In the genomic region with DNA sequence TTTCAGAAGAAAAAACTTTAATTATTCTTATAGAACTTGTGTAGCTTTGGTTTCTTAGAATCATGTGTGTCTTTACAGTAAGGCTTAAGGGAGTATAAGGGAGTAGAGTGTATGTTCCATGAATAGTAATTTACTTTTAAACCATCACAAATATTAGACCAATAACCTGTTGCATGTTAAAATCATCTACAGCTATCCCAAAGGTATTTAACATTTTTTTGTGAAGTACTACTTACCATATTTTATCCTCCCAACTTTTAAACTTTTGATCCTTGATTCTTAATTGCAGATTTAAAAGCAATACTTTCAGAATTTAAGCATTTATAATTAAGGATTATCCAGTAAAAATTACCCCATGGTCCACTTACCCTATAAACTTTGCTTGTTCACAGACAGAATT, we compare ENCODE assay signal across 18 cellular contexts. TPM values are rescaled to one million over a fixed set of nuclear protein-coding genes. Genes with fewer than 3 reads are reported as not detected.
DNase-seq lines count a peak whose midpoint lies in the region; ATAC-seq and TF ChIP-seq lines count a peak whose summit lies in the region.
"Had no signal": no experiment of that assay in that cellular context is flagged by ENCODE, and none has a peak within 500 bp of the region (broad histone marks: within the 10 kb centered on the region; RNA-seq: fewer than 3 reads in every experiment).

No MANE protein-coding gene starts in this region.

- H3K4me3 Mint-ChIP-seq in MCF 10A (ENCODE audit: unreplicated experiment) (peak overlapping the region; percentile 41), neural crest cell (peak overlapping the region; percentile 96)
- no peak overlapping the region for H3K4me3 Mint-ChIP-seq in naive thymus-derived CD4-positive, alpha-beta T cell
- H3K4me3 Mint-ChIP-seq: CD8-positive, alpha-beta memory T cell had no signal

- H3K36me3 Mint-ChIP-seq in MCF 10A (ENCODE audit: insufficient read depth, unreplicated experiment) (peaks cover 28% of the 10 kb centered on the region), neural crest cell (ENCODE audit: low read depth) (peaks cover 3% of the 10 kb centered on the region)
- no peaks in the 10 kb centered on the region for H3K36me3 Mint-ChIP-seq in naive thymus-derived CD4-positive, alpha-beta T cell
- H3K36me3 Mint-ChIP-seq: CD8-positive, alpha-beta memory T cell had no signal

- TF ChIP-seq EP300 in transverse colon (IDR thresholded peaks at IDR 0.05; ENCODE audit: low read depth), result no peak

- peaks cover 9% of the 10 kb centered on the region for H4K20me1 ChIP-seq in hepatocyte (ENCODE audit: insufficient read depth, poor library complexity, severe bottlenecking)

- TF ChIP-seq CTCF in MCF 10A (IDR thresholded peaks at IDR 0.05; ENCODE audit: unreplicated experiment), result no peak
- TF ChIP-seq CTCF in breast epithelium (IDR thresholded peaks at IDR 0.05), result no peak
- TF ChIP-seq CTCF in hepatocyte (IDR thresholded peaks at IDR 0.05; ENCODE audit: poor library complexity), result no peak
- no peak for TF ChIP-seq CTCF in neural crest cell (conservative IDR thresholded peaks at IDR 0.05)
- TF ChIP-seq CTCF in transverse colon (IDR thresholded peaks at IDR 0.05), result no peak

- H3K4me1 Mint-ChIP-seq in MCF 10A (ENCODE audit: insufficient read depth, unreplicated experiment) (peaks cover 50% of the 10 kb centered on the region), neural crest cell (peaks cover 96% of the 10 kb centered on the region)
- peaks cover 8 to 14% (median 9%) of the 10 kb centered on the region in 7 donors for H3K4me1 Mint-ChIP-seq in naive thymus-derived CD4-positive, alpha-beta T cell

- H3K9me3 ChIP-seq in breast epithelium, result no peaks in the 10 kb centered on the region
- H3K9me3 ChIP-seq in hepatocyte (ENCODE audit: low read depth), result no peaks in the 10 kb centered on the region
- H3K9me3 ChIP-seq in transverse colon, result no peaks in the 10 kb centered on the region
- no peaks in the 10 kb centered on the region for H3K9me3 ChIP-seq in naive thymus-derived CD4-positive, alpha-beta T cell (ENCODE audit: control insufficient read depth in 2 of 3, low read length in 3 of 3)
- H3K9me3 ChIP-seq: BLaER1, Caco-2 had no signal

- TF ChIP-seq POLR2A in breast epithelium (IDR thresholded peaks at IDR 0.05) (no peak), transverse colon (IDR thresholded peaks at IDR 0.05) (no peak)

- H3K79me2 ChIP-seq in hepatocyte, result peaks cover 56% of the 10 kb centered on the region

- DNase-seq in MCF 10A (ENCODE audit: unreplicated experiment) (no peak), breast epithelium (ENCODE audit: low spot score in 2 of 2) (no peak), hepatocyte (ENCODE audit: low spot score) (no peak), neural crest cell (ENCODE audit: low read depth, low spot score) (no peak), transverse colon (no peak), NCI-H1092 (lab: John Stamatoyannopoulos, UW) (no peak)
- no peak for DNase-seq in naive thymus-derived CD4-positive, alpha-beta T cell
- DNase-seq: AML-193; Caco-2; CD8-positive, alpha-beta memory T cell; DND-41; GDM1; GM23248; H7 had no signal

- H3K4me3 ChIP-seq in breast epithelium, result no peak overlapping the region
- no peak overlapping the region for H3K4me3 ChIP-seq in hepatocyte
- no peak overlapping the region for H3K4me3 ChIP-seq in transverse colon
- H3K4me3 ChIP-seq in naive thymus-derived CD4-positive, alpha-beta T cell (ENCODE audit: low read length), result no peak overlapping the region
- H3K4me3 ChIP-seq: BLaER1, GM23248 had no signal

- H3K27ac ChIP-seq in breast epithelium (no peak overlapping the region), hepatocyte (no peak overlapping the region), transverse colon (no peak overlapping the region)
- H3K27ac ChIP-seq in naive thymus-derived CD4-positive, alpha-beta T cell (ENCODE audit: low read depth, low read length), result no peak overlapping the region
- H3K27ac ChIP-seq: 22Rv1, BLaER1, GM23248 had no signal

- BruUV-seq in MCF 10A (replicated peaks; lab: Mats Ljungman, UMichigan), result no TSS peak

- no peak overlapping the region for H3K27ac Mint-ChIP-seq in MCF 10A (ENCODE audit: low read depth, unreplicated experiment)
- peak overlapping the region; percentile 51 for H3K27ac Mint-ChIP-seq in neural crest cell (ENCODE audit: unreplicated experiment)
- H3K27ac Mint-ChIP-seq in naive thymus-derived CD4-positive, alpha-beta T cell, result no peak overlapping the region
- H3K27ac Mint-ChIP-seq: CD8-positive, alpha-beta memory T cell had no signal

- CTCF ChIA-PET in MCF 10A (lab: Yijun Ruan, JAX), result interaction anchor here (1.2 to 1.5 kb wide), 3 partner anchors 13 to 287 kb away, joined by 3 to 7 read pairs (median 3); no protein-coding TSS in a partner anchor
- CTCF ChIA-PET in naive thymus-derived CD4-positive, alpha-beta T cell (lab: Charles Lee), result interaction anchor here (0.7 kb wide), 1 partner anchor 123 kb away, joined by 3 read pairs; no protein-coding TSS in a partner anchor

- H3K27me3 Mint-ChIP-seq in MCF 10A (ENCODE audit: insufficient read depth, unreplicated experiment) (no peaks in the 10 kb centered on the region), neural crest cell (ENCODE audit: low read depth) (no peaks in the 10 kb centered on the region)
- H3K27me3 Mint-ChIP-seq in naive thymus-derived CD4-positive, alpha-beta T cell, result peaks cover 65 to 88% (median 71%) of the 10 kb centered on the region in 5 donors

- H2AFZ ChIP-seq in hepatocyte, result no peak overlapping the region
- H2AFZ ChIP-seq: GM23248 had no signal

- H3K27me3 ChIP-seq in breast epithelium (peaks cover 0 to 12% of the 10 kb centered on the region in 2 donors), hepatocyte (peaks cover 32% of the 10 kb centered on the region), transverse colon (peaks cover 65% of the 10 kb centered on the region)
- H3K27me3 ChIP-seq in naive thymus-derived CD4-positive, alpha-beta T cell (ENCODE audit: control insufficient read depth in 2 of 2, insufficient read depth in 2 of 2, low read length in 2 of 2), result peaks cover 0 to 3% of the 10 kb centered on the region in 2 donors

- POLR2A ChIA-PET in MCF 10A (lab: Yijun Ruan, JAX), result interaction anchor here (0.7 to 7.6 kb wide), 10 partner anchors 10 to 460 kb away, joined by 3 to 135 read pairs (median 4); no protein-coding TSS in a partner anchor
- POLR2A ChIA-PET in naive thymus-derived CD4-positive, alpha-beta T cell (lab: Charles Lee), result no interaction called here

- ATAC-seq in naive thymus-derived CD4-positive, alpha-beta T cell, result no peak
- ATAC-seq in HG03039 (IDR thresholded peaks at IDR 0.05; ENCODE audit: unreplicated experiment), result no peak
- ATAC-seq: HepG2 had no signal

- H3K4me2 ChIP-seq in hepatocyte, result peak overlapping the region; percentile 80
- H3K4me2 ChIP-seq: BLaER1 had no signal

- H3K9me3 Mint-ChIP-seq in MCF 10A (ENCODE audit: unreplicated experiment) (no peaks in the 10 kb centered on the region), neural crest cell (no peaks in the 10 kb centered on the region)
- H3K9me3 Mint-ChIP-seq in naive thymus-derived CD4-positive, alpha-beta T cell, result peaks cover 0 to 2% (median 0%) of the 10 kb centered on the region in 11 donors

- H3K36me3 ChIP-seq in breast epithelium, result no peaks in the 10 kb centered on the region
- no peaks in the 10 kb centered on the region for H3K36me3 ChIP-seq in hepatocyte (replicated peaks; ENCODE audit: insufficient read depth, low read depth)
- no peaks in the 10 kb centered on the region for H3K36me3 ChIP-seq in transverse colon
- H3K36me3 ChIP-seq in naive thymus-derived CD4-positive, alpha-beta T cell (ENCODE audit: control insufficient read depth in 2 of 3, insufficient read depth in 3 of 3, low read length in 3 of 3), result no peaks in the 10 kb centered on the region
- H3K36me3 ChIP-seq: BLaER1 had no signal

- H3K9me2 ChIP-seq in hepatocyte (replicated peaks; ENCODE audit: insufficient read depth), result no peaks in the 10 kb centered on the region

- in situ Hi-C loops in transverse colon (cut with MboI; ENCODE audit: low pct_ligation_motif_present in 1 of 4, low pct_unique_long_range_greater_than_20kb in 1 of 4, low sequenced_read_pairs in 3 of 4), result loop anchor here in 1 of 4 donors (25.0 kb wide), 3 partner anchors 244 to 606 kb away; no protein-coding TSS in a partner anchor

- H3K4me1 ChIP-seq in breast epithelium, result peaks cover 0 to 6% of the 10 kb centered on the region in 2 donors
- H3K4me1 ChIP-seq in hepatocyte (ENCODE audit: insufficient read depth), result peaks cover 37% of the 10 kb centered on the region
- H3K4me1 ChIP-seq in transverse colon, result peaks cover 4 to 34% (median 12%) of the 10 kb centered on the region in 4 donors
- H3K4me1 ChIP-seq in naive thymus-derived CD4-positive, alpha-beta T cell (ENCODE audit: control insufficient read depth in 2 of 2, insufficient read depth in 2 of 2, low read length in 2 of 2), result no peaks in the 10 kb centered on the region
- H3K4me1 ChIP-seq: Caco-2 had no signal

- intact Hi-C loops in MCF 10A (cut with micrococcal nuclease), result loop anchor here (5.0 to 10.0 kb wide), 2 partner anchors 461 to 604 kb away; no protein-coding TSS in a partner anchor
- intact Hi-C loops in breast epithelium (cut with DNase I; ENCODE audit: low total_unique reads), result no loop called here
- intact Hi-C loops in transverse colon (cut with DNase I; ENCODE audit: low total_unique reads), result loop anchor here (10.0 kb wide), 1 partner anchor 256 kb away; no protein-coding TSS in a partner anchor
- intact Hi-C loops in naive thymus-derived CD4-positive, alpha-beta T cell (cut with micrococcal nuclease), result no loop called here

RNA-seq across cellular contexts. Expression of a gene that starts 6.0 kb away (rescaled TPM):
- total RNA-seq in MCF 10A (2022) (23.1 and 27.6 TPM in 2 replicates), breast epithelium (10 to 100 TPM; 10.2 to 29.9 (median 22.6) TPM), hepatocyte (3.6 and 5.5 TPM in 2 replicates), neural crest cell (136 and 141 TPM in 2 replicates), transverse colon (10 to 100 TPM in 1 of 4 donors, 1 to 10 TPM in 3; 3.7 to 41.1 (median 5.3) TPM)
- 20.0 and 25.2 TPM in 2 replicates for polyA plus RNA-seq in hepatocyte
- total RNA-seq in naive thymus-derived CD4-positive, alpha-beta T cell, result under 1 TPM in 2 of 5 experiments, not detected in 3; 0.32 to 0.95 TPM
- under 1 TPM in 1 of 2 donors, not detected in 1; 0.54 TPM for polyA plus RNA-seq in naive thymus-derived CD4-positive, alpha-beta T cell
- total RNA-seq: HepG2 had no signal
- polyA plus RNA-seq: HepG2 had no signal

Comparison
In these comparisons a context has a peak if more than half of its experiments do, and no peak if none do; other contexts are left out.
1. intact Hi-C loops: an anchor here in MCF 10A (5.0 to 10.0 kb wide) and transverse colon (10.0 kb wide); none called in breast epithelium and naive thymus-derived CD4-positive, alpha-beta T cell.
2. H3K4me3 Mint-ChIP-seq: peak in MCF 10A (single experiment) and neural crest cell (single experiment); none in naive thymus-derived CD4-positive, alpha-beta T cell (0 of 10).